10 cellular contexts compared by ENCODE assay signal in the genomic region with DNA sequence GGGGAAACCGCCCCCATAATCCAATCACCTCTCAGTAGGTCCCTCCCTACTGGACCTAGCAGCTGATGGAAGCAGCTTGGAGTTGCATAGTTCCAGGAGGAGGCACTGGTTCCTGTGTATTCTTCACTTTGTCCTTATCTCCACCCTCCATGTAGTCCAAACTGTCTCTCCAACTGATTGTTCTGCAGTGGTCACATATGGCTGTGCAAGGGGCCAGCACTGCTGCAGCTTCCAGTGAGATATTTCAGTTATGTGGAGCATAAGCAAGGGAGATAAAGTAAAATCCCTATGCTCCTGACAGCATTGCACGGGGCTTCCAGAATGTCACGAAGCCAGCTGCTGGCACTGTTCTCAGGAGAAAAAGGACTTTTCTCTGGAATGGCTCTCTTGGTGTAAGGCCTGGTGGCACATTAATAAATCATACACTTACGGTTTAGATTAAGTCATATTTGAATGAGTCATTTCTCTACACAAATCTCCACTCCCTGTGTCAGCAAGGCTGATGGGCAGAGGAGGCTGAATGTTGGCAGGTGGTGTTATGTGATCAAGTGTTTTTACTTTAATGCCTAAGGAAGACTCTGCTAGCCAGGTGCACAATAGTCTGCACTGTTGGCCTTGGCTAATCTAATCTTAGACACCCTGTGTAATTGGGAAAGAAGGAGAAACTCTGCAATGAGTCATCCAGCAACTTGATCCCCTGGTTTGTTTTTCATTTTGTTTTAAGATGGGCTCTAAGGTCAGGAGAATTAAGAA.
DNase-seq lines count a peak whose midpoint lies in the region; ATAC-seq, FAIRE-seq and TF ChIP-seq lines count a peak whose summit lies in the region.
"Had no signal": no experiment of that assay in that cellular context is flagged by ENCODE, and none has a peak within 500 bp of the region (broad histone marks: within the 10 kb centered on the region; RNA-seq: fewer than 3 reads in every experiment).

No MANE protein-coding gene starts in this region.

- no peaks in the 10 kb centered on the region for H3K36me3 Mint-ChIP-seq in activated naive CD4-positive, alpha-beta T cell treated with anti-CD3 and anti-CD28 coated beads for 36 hours (ENCODE audit: low read depth)

- H4K20me1 ChIP-seq in GM12878 (ENCODE audit: control insufficient read depth, insufficient read depth): no peaks in the 10 kb centered on the region

- H3K4me3 Mint-ChIP-seq in activated naive CD4-positive, alpha-beta T cell treated with anti-CD3 and anti-CD28 coated beads for 36 hours: no peak overlapping the region

- TF ChIP-seq CTCF in GM12878 (IDR thresholded peaks at IDR 0.05 in 2 of 3, conservative IDR thresholded peaks at IDR 0.05 in 1 of 3; ENCODE audit: control insufficient read depth in 2 of 3, extremely low read depth in 1 of 3, insufficient read depth in 1 of 3, low read depth in 3 of 3, low read length in 3 of 3) (no peak), lower leg skin (IDR thresholded peaks at IDR 0.05) (no peak)

- no peak overlapping the region for H3K4me2 ChIP-seq in GM12878 (ENCODE audit: control insufficient read depth, insufficient read depth)

- intact Hi-C loops in GM12878 (cut with micrococcal nuclease; ENCODE audit: unreplicated experiment): no loop called here
- intact Hi-C loops in lower leg skin (cut with DNase I; ENCODE audit: low total_unique reads): no loop called here
- intact Hi-C loops in activated naive CD4-positive, alpha-beta T cell treated with anti-CD3 and anti-CD28 coated beads for 36 hours (cut with micrococcal nuclease): no loop called here

- CTCF ChIA-PET in GM12878 (lab: Yijun Ruan, JAX): no interaction called here
- CTCF ChIA-PET in activated naive CD4-positive, alpha-beta T cell treated with anti-CD3 and anti-CD28 coated beads for 36 hours (lab: Charles Lee): no interaction called here

- in situ Hi-C loops in ACHN (cut with HindIII; ENCODE audit: low pct_ligation_motif_present, low pct_unique_long_range_greater_than_20kb, low sequenced_read_pairs) (no loop called here), GM12878 (cut with MboI) (no loop called here)

- H3K9ac ChIP-seq in GM12878 (ENCODE audit: control insufficient read depth, insufficient read depth, low read length): no peak overlapping the region

- no peak overlapping the region for H3K27ac Mint-ChIP-seq in activated naive CD4-positive, alpha-beta T cell treated with anti-CD3 and anti-CD28 coated beads for 36 hours

- no peaks in the 10 kb centered on the region for H3K4me1 Mint-ChIP-seq in activated naive CD4-positive, alpha-beta T cell treated with anti-CD3 and anti-CD28 coated beads for 36 hours (ENCODE audit: low read depth)

- H3K27me3 Mint-ChIP-seq in activated naive CD4-positive, alpha-beta T cell treated with anti-CD3 and anti-CD28 coated beads for 36 hours (ENCODE audit: low read depth): peaks cover 5% of the 10 kb centered on the region

- FAIRE-seq in GM12878 (lab: Jason Lieb, UNC): no peak

- RAD21 ChIA-PET in GM12878 (lab: Charles Lee; ENCODE audit: unreplicated experiment): interaction anchor here (0.6 kb wide), 1 partner anchor 188 kb away, joined by 3 read pairs; no protein-coding TSS in a partner anchor

- DNase-seq in ACHN: peak; percentile 9
- peak; percentile 71 for DNase-seq in NCI-H2029 (lab: John Stamatoyannopoulos, UW)
- DNase-seq in GM12878 (ENCODE audit: low read depth, low spot score): no peak
- peak; percentile 12 for DNase-seq in kidney glomerular epithelial cell (lab: John Stamatoyannopoulos, UW)
- no peak for DNase-seq in lower leg skin (ENCODE audit: low spot score in 2 of 2)
- DNase-seq in activated naive CD4-positive, alpha-beta T cell treated with anti-CD3 and anti-CD28 coated beads for 36 hours: no peak
- DNase-seq in epidermal melanocyte (ENCODE audit: insufficient read length, low spot score): no peak
- DNase-seq in activated gamma-delta T cell (lab: John Stamatoyannopoulos, UW): no peak
- DNase-seq: activated CD4-positive, alpha-beta T cell treated with anti-CD3 and anti-CD28 coated beads for 1 hour; NCI-H2227 treated with DMSO at 0.1 percent for 48 hours had no signal

- no peaks in the 10 kb centered on the region for H3K27me3 ChIP-seq in GM12878 (replicated peaks in 1 of 2; ENCODE audit: control insufficient read depth in 2 of 2, insufficient read depth in 2 of 2, low read length in 1 of 2)

- BruUV-seq in GM12878 (replicated peaks; lab: Mats Ljungman, UMichigan): no TSS peak

- TF ChIP-seq RAD21 in GM12878 (IDR thresholded peaks at IDR 0.05; ENCODE audit: insufficient read depth, low read depth, low read length): no peak

- POLR2A ChIA-PET in GM12878 (lab: Charles Lee): no interaction called here

- peaks cover 5% of the 10 kb centered on the region for H3K9me3 Mint-ChIP-seq in activated naive CD4-positive, alpha-beta T cell treated with anti-CD3 and anti-CD28 coated beads for 36 hours

- H2AFZ ChIP-seq in GM12878 (ENCODE audit: control insufficient read depth, low read depth, low read length): no peak overlapping the region

- no peak overlapping the region for H3K27ac ChIP-seq in GM12878 (ENCODE audit: control insufficient read depth, insufficient read depth)

- TF ChIP-seq POLR2A in GM12878 (IDR thresholded peaks at IDR 0.05; ENCODE audit: low read depth, low read length): no peak
- TF ChIP-seq POLR2A in lower leg skin (IDR thresholded peaks at IDR 0.05): no peak

- H3K4me3 ChIP-seq in GM12878: no peak overlapping the region
- H3K4me3 ChIP-seq in lower leg skin (ENCODE audit: low read depth, poor library complexity, severe bottlenecking): no peak overlapping the region

- SMC1A ChIA-PET in GM12878 (lab: Charles Lee; ENCODE audit: uncharacterized antibody, unreplicated experiment): interaction anchor here (0.9 to 1.1 kb wide), 2 partner anchors 16 to 107 kb away, joined by 3 to 6 read pairs; no protein-coding TSS in a partner anchor

- no peak for TF ChIP-seq EP300 in GM12878 (IDR thresholded peaks at IDR 0.05; ENCODE audit: borderline replicate concordance in 1 of 2, control insufficient read depth in 1 of 2, low read depth in 2 of 2, low read length in 2 of 2)

- no peaks in the 10 kb centered on the region for H3K36me3 ChIP-seq in GM12878 (ENCODE audit: control insufficient read depth in 2 of 2, insufficient read depth in 2 of 2, low read length in 1 of 2)

- H3K9me3 ChIP-seq in GM12878 (replicated peaks; ENCODE audit: control insufficient read depth, insufficient read depth, low read length): no peaks in the 10 kb centered on the region; the same call in 1 of the 3 replicates

- WGBS in GM12878 (ENCODE audit: insufficient coverage, insufficient replicate concordance, low lambda C conversion rate, missing lambda C conversion rate): 48% methylated on average over 4 of the region's 4 CpGs
- WGBS in lower leg skin, 2 donors: 39% methylated on average over 4 of the region's 4 CpGs

- H3K4me1 ChIP-seq in GM12878 (ENCODE audit: control insufficient read depth, insufficient read depth, low read length): no peaks in the 10 kb centered on the region

- H3K79me2 ChIP-seq in GM12878 (ENCODE audit: control insufficient read depth, insufficient read depth, low read length): no peaks in the 10 kb centered on the region

- peak; percentile 36; the same call in 2 of the 3 replicates for ATAC-seq in GM12878

TF ChIP-seq in GM12878, 131 proteins besides CTCF, POLR2A, EP300 and RAD21 (continues in another document):
- TF ChIP-seq SP1 (IDR thresholded peaks at IDR 0.05; ENCODE audit: low read depth, low read length) (no peak), KLF5 (IDR thresholded peaks at IDR 0.05; ENCODE audit: partially characterized antibody) (no peak), TARDBP (IDR thresholded peaks at IDR 0.05; ENCODE audit: borderline replicate concordance) (no peak), CBFB (IDR thresholded peaks at IDR 0.05; ENCODE audit: low read depth) (no peak), RBBP5 (conservative IDR thresholded peaks at IDR 0.05) (no peak), ZNF384 (IDR thresholded peaks at IDR 0.05; ENCODE audit: borderline replicate concordance, low read depth, low read length) (no peak), SMAD1 (IDR thresholded peaks at IDR 0.05; ENCODE audit: low read depth, partially characterized antibody) (no peak), EZH2 (IDR thresholded peaks at IDR 0.05; ENCODE audit: borderline replicate concordance, control insufficient read depth, low read depth, low read length) (no peak), ZNF274 (IDR thresholded peaks at IDR 0.05; ENCODE audit: insufficient read depth, insufficient read length) (no peak)
- TF ChIP-seq, protein P1, sequence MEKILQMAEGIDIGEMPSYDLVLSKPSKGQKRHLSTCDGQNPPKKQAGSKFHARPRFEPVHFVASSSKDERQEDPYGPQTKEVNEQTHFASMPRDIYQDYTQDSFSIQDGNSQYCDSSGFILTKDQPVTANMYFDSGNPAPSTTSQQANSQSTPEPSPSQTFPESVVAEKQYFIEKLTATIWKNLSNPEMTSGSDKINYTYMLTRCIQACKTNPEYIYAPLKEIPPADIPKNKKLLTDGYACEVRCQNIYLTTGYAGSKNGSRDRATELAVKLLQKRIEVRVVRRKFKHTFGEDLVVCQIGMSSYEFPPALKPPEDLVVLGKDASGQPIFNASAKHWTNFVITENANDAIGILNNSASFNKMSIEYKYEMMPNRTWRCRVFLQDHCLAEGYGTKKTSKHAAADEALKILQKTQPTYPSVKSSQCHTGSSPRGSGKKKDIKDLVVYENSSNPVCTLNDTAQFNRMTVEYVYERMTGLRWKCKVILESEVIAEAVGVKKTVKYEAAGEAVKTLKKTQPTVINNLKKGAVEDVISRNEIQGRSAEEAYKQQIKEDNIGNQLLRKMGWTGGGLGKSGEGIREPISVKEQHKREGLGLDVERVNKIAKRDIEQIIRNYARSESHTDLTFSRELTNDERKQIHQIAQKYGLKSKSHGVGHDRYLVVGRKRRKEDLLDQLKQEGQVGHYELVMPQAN (conservative IDR thresholded peaks at IDR 0.05): no peak

Comparison
In these comparisons a context has a peak if more than half of its experiments do, and no peak if none do; other contexts are left out.
1. DNase-seq: peak in ACHN (single experiment), NCI-H2029 (single experiment) and kidney glomerular epithelial cell (single experiment); none in GM12878 (single experiment), lower leg skin (0 of 2), activated naive CD4-positive, alpha-beta T cell treated with anti-CD3 and anti-CD28 coated beads for 36 hours (single experiment), epidermal melanocyte (single experiment) and activated gamma-delta T cell (single experiment).